Comparison of ENCODE assay signal across 2 cellular contexts in the genomic region with DNA sequence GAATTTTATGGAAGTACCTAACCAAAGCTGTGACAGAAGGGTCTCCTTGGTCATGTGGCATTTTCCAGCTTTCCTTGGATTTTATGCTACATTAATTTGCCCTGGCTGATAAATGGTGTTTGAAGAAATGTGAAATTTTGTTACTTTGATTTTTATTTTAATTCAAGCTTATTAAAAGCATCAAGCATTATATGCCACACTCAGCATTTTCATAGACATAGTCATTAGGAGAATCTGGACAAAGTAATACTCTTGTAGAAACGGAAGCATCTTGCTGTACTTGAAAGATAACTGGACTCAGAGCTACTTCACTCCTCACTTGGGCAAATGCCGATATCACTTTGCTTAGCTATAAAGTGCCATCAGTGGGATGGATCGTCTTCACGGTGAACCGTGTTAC.
TF ChIP-seq lines count a peak whose summit lies in the region.

No MANE protein-coding gene starts in this region.

TF ChIP-seq in HepG2, 621 proteins besides CTCF, POLR2A, EP300 and RAD21:
- TF ChIP-seq MAFK (conservative IDR thresholded peaks at IDR 0.05 in 1 of 2, IDR thresholded peaks at IDR 0.05 in 1 of 2; ENCODE audit: low read length in 2 of 2) (peak; percentile 78 to 89), MAFF (IDR thresholded peaks at IDR 0.05; ENCODE audit: low read depth, low read length) (peak; percentile 76), NFE2 (CRISPR knock-in tag; IDR thresholded peaks at IDR 0.05) (no peak), SMC3 (IDR thresholded peaks at IDR 0.05; ENCODE audit: low read length) (no peak)

TF ChIP-seq in SK-N-SH, 30 proteins besides CTCF, POLR2A, EP300 and RAD21:
- TF ChIP-seq FOXM1 (IDR thresholded peaks at IDR 0.05; ENCODE audit: low read depth), result no peak
- TF ChIP-seq GATA2 (CRISPR knock-in tag; IDR thresholded peaks at IDR 0.05), result no peak
- TF ChIP-seq TCF12 (IDR thresholded peaks at IDR 0.05), result no peak
- TF ChIP-seq MEF2A (IDR thresholded peaks at IDR 0.05; ENCODE audit: borderline replicate concordance, low read depth), result no peak
- TF ChIP-seq FOSL2 (IDR thresholded peaks at IDR 0.05; ENCODE audit: borderline replicate concordance, low read depth), result no peak
- TF ChIP-seq, protein P1, sequence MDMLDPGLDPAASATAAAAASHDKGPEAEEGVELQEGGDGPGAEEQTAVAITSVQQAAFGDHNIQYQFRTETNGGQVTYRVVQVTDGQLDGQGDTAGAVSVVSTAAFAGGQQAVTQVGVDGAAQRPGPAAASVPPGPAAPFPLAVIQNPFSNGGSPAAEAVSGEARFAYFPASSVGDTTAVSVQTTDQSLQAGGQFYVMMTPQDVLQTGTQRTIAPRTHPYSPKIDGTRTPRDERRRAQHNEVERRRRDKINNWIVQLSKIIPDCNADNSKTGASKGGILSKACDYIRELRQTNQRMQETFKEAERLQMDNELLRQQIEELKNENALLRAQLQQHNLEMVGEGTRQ (IDR thresholded peaks at IDR 0.05; ENCODE audit: borderline replicate concordance, low read depth, low read length), result no peak
- no peak for TF ChIP-seq TAF1 (IDR thresholded peaks at IDR 0.05; ENCODE audit: borderline replicate concordance, low read depth, low read length)
- TF ChIP-seq SMC3 (IDR thresholded peaks at IDR 0.05; ENCODE audit: low read depth, low read length), result no peak
